In genomic region chrX:140762061-140762460, GRCh38 we compare ENCODE assay signal across 9 cellular contexts. TPM values are rescaled to one million over a fixed set of nuclear protein-coding genes. Genes with fewer than 3 reads are reported as not detected.
DNase-seq lines count a peak whose midpoint lies in the region; ATAC-seq, FAIRE-seq and TF ChIP-seq lines count a peak whose summit lies in the region.
"Had no signal": no experiment of that assay in that cellular context is flagged by ENCODE, and none has a peak within 500 bp of the region (broad histone marks: within the 10 kb centered on the region; RNA-seq: fewer than 3 reads in every experiment).

No MANE protein-coding gene starts in this region.

- H3K9me3 Mint-ChIP-seq in GM23338, result no peaks in the 10 kb centered on the region
- H3K9me3 Mint-ChIP-seq in WTC11, result no peaks in the 10 kb centered on the region
- H3K9me3 Mint-ChIP-seq in effector memory CD8-positive, alpha-beta T cell, result no peaks in the 10 kb centered on the region
- H3K9me3 Mint-ChIP-seq: stimulated activated naive CD8-positive, alpha-beta T cell treated with anti-CD3 and anti-CD28 coated beads, Interleukin-15, Interleukin-2, amounts not matched to agents 100 ng/mL and 50 ng/mL, for 24 hours had no signal

- H3K4me3 ChIP-seq in GM23338 (no peak overlapping the region), pancreas (no peak overlapping the region)

- no peaks in the 10 kb centered on the region for H3K9me3 ChIP-seq in pancreas

- H3K9me2 ChIP-seq in GM23338 (ENCODE audit: insufficient read depth), result no peaks in the 10 kb centered on the region

- H3F3A ChIP-seq in GM23338 (replicated peaks; ENCODE audit: low read depth), result no peaks in the 10 kb centered on the region

- H3K4me1 ChIP-seq in GM23338 (ENCODE audit: insufficient read depth) (peaks cover 17% of the 10 kb centered on the region), pancreas (no peaks in the 10 kb centered on the region)

- no peaks in the 10 kb centered on the region for H4K20me1 ChIP-seq in GM23338 (replicated peaks; ENCODE audit: insufficient read depth)

- no peak overlapping the region for H2AFZ ChIP-seq in GM23338

- 2 to 4% methylated on average over 7 of the region's 7 CpGs for WGBS in pancreas, 2 donors

- H3K27ac ChIP-seq in GM23338 (ENCODE audit: low read depth), result no peak overlapping the region
- no peak overlapping the region for H3K27ac ChIP-seq in pancreas

- FAIRE-seq in pancreas (lab: Jason Lieb, UNC), result peak; percentile 64

- H3K4me2 ChIP-seq in GM23338, result no peak overlapping the region

- H3K36me3 ChIP-seq in GM23338 (ENCODE audit: insufficient read depth) (no peaks in the 10 kb centered on the region), pancreas (no peaks in the 10 kb centered on the region)

- CTCF ChIA-PET in WTC11 (lab: Charles Lee), result interaction anchor here (0.6 to 1.0 kb wide), 2 partner anchors 104 to 415 kb away, joined by 3 to 4 read pairs; partner anchors contain the start of gene LDOC1

- H3K27me3 Mint-ChIP-seq in GM23338 (ENCODE audit: insufficient read depth, low read depth, poor library complexity) (peaks cover 10% of the 10 kb centered on the region), WTC11 (ENCODE audit: low read depth) (peaks cover 27% of the 10 kb centered on the region)
- peaks cover 0 to 9% of the 10 kb centered on the region in 2 donors for H3K27me3 Mint-ChIP-seq in effector memory CD8-positive, alpha-beta T cell

- H3K4me1 Mint-ChIP-seq in GM23338, result peaks cover 8% of the 10 kb centered on the region; the same call in 2 of the 3 replicates
- H3K4me1 Mint-ChIP-seq in WTC11, result peaks cover 7% of the 10 kb centered on the region
- H3K4me1 Mint-ChIP-seq in effector memory CD8-positive, alpha-beta T cell (ENCODE audit: low read depth in 2 of 2), result no peaks in the 10 kb centered on the region

- no peaks in the 10 kb centered on the region; the same call in 1 of the 2 replicates for H3K79me2 ChIP-seq in GM23338 (replicated peaks; ENCODE audit: insufficient read depth)

- ATAC-seq in Right ventricle myocardium inferior (peak; percentile 76), GM23338 (peak; percentile 39), WTC11 (peak; percentile 32), pancreas (peak; percentile 67 to 86 (median 78))
- ATAC-seq in effector memory CD8-positive, alpha-beta T cell (replicated peaks), result no peak

- intact Hi-C loops in Right ventricle myocardium inferior (cut with DNase I) (no loop called here), cardiac septum (cut with DNase I) (no loop called here), pancreas (cut with DNase I) (no loop called here)

- peaks cover 11% of the 10 kb centered on the region for H3K27me3 ChIP-seq in GM23338 (ENCODE audit: insufficient read depth)
- H3K27me3 ChIP-seq in pancreas, result peaks cover 0 to 48% (median 0%) of the 10 kb centered on the region in 4 donors

- POLR2A ChIA-PET in WTC11 (lab: Charles Lee), result no interaction called here

- peak; percentile 58 to 70 for TF ChIP-seq CTCF in GM23338 (conservative IDR thresholded peaks at IDR 0.05; ENCODE audit: low read depth in 2 of 2)
- TF ChIP-seq CTCF in WTC11 (IDR thresholded peaks at IDR 0.05), result no peak
- peak; percentile 47 to 78 (median 59) for TF ChIP-seq CTCF in pancreas (IDR thresholded peaks at IDR 0.05)

- H3K4me3 Mint-ChIP-seq in GM23338 (no peak overlapping the region), WTC11 (no peak overlapping the region)
- H3K4me3 Mint-ChIP-seq in effector memory CD8-positive, alpha-beta T cell, result no peak overlapping the region
- H3K4me3 Mint-ChIP-seq: stimulated activated naive CD8-positive, alpha-beta T cell treated with anti-CD3 and anti-CD28 coated beads, Interleukin-15, Interleukin-2, amounts not matched to agents 100 ng/mL and 50 ng/mL, for 24 hours had no signal

- H3K36me3 Mint-ChIP-seq in GM23338 (ENCODE audit: low read depth) (no peaks in the 10 kb centered on the region), WTC11 (no peaks in the 10 kb centered on the region)
- H3K36me3 Mint-ChIP-seq in effector memory CD8-positive, alpha-beta T cell (ENCODE audit: insufficient read depth), result no peaks in the 10 kb centered on the region

- DNase-seq in Right ventricle myocardium inferior (ENCODE audit: missing footprints) (no peak), cardiac septum (ENCODE audit: low spot score) (no peak), GM23338 (ENCODE audit: low spot score) (peak; percentile 68), M059J (ENCODE audit: low read depth) (peak; percentile 75), WTC11 (ENCODE audit: low spot score) (peak; percentile 39), foreskin melanocyte (peak; percentile 37), pancreas (peak in 4 of 6 donors; percentile 13 to 38 (median 24))
- no peak for DNase-seq in effector memory CD8-positive, alpha-beta T cell

- H3K27ac Mint-ChIP-seq in GM23338 (no peak overlapping the region), WTC11 (no peak overlapping the region)
- H3K27ac Mint-ChIP-seq in effector memory CD8-positive, alpha-beta T cell, result no peak overlapping the region
- H3K27ac Mint-ChIP-seq: stimulated activated naive CD8-positive, alpha-beta T cell treated with anti-CD3 and anti-CD28 coated beads, Interleukin-15, Interleukin-2, amounts not matched to agents 100 ng/mL and 50 ng/mL, for 24 hours had no signal

TF ChIP-seq in GM23338, 12 proteins besides CTCF, POLR2A, EP300 and RAD21:
- no peak for TF ChIP-seq JUNB (IDR thresholded peaks at IDR 0.05; ENCODE audit: unreplicated experiment)

TF ChIP-seq in WTC11, 78 proteins besides CTCF, POLR2A, EP300 and RAD21 (continues in another document):
- TF ChIP-seq TEAD4 (CRISPR knock-in tag; IDR thresholded peaks at IDR 0.05) (no peak), NFYB (CRISPR knock-in tag; conservative IDR thresholded peaks at IDR 0.05; ENCODE audit: low read depth) (no peak), ZNF317 (CRISPR knock-in tag; IDR thresholded peaks at IDR 0.05; ENCODE audit: borderline replicate concordance, low read depth) (no peak), ATF2 (CRISPR knock-in tag; IDR thresholded peaks at IDR 0.05; ENCODE audit: borderline replicate concordance, low read depth) (no peak), ZNF532 (CRISPR knock-in tag; IDR thresholded peaks at IDR 0.05; ENCODE audit: borderline replicate concordance) (no peak), ZNF232 (CRISPR knock-in tag; IDR thresholded peaks at IDR 0.05) (no peak)

RNA-seq across cellular contexts. Expression of gene LINC00632, which starts 52.5 kb away (rescaled TPM):
- 187 TPM for total RNA-seq in Right ventricle myocardium inferior
- total RNA-seq in cardiac septum, result 191 TPM
- 10.9 and 23.5 TPM in 2 replicates for total RNA-seq in GM23338 (2014; rRNA removed; shearing (Covaris generic))
- 23.6 and 25.2 TPM in 2 replicates for polyA plus RNA-seq in GM23338 (2016; fragmentation: Nextera tagmentation; extraction: Ambion mirVana)
- 20.7 and 22.6 TPM in 2 replicates for total RNA-seq in M059J (2014; rRNA removed; shearing (Covaris generic))
- total RNA-seq in WTC11 (2021), result 29.7 to 43.6 TPM (median 42.0 TPM) in 3 replicates
- total RNA-seq in pancreas, result 100 to 1,000 TPM in 2 of 6 donors, 10 to 100 TPM in 4; 35.1 to 221 (median 92.1) TPM
- 1 to 10 TPM in 1 of 2 donors, under 1 TPM in 1; 0.47 to 3.7 TPM for polyA plus RNA-seq in pancreas

Comparison
In these comparisons a context has a peak if more than half of its experiments do, and no peak if none do; other contexts are left out.
1. DNase-seq: peak in GM23338 (single experiment), M059J (single experiment), WTC11 (single experiment), foreskin melanocyte (single experiment) and pancreas (4 of 6); none in Right ventricle myocardium inferior (single experiment), cardiac septum (single experiment) and effector memory CD8-positive, alpha-beta T cell (0 of 3).